20 cellular contexts compared by ENCODE assay signal in the genomic region with DNA sequence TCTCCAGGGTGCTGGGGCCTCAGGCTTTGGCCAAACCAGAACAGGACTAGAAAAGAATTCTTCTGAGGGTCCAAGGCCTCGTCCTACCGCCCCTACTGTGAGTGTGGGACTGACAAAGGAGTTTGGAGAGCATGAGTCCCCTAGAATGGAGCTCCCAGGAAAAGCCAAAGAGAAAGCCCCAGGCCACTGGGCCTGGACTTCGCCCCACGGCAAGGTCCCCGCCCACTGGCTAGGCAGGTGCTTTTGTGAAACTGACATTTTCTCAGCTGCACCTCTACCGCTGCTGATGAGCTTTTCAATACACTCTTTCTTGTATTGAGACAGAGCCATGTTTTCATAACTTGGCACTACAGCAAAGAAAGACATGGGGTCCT. TPM values are rescaled to one million over a fixed set of nuclear protein-coding genes. Genes with fewer than 3 reads are reported as not detected.
DNase-seq lines count a peak whose midpoint lies in the region; ATAC-seq, FAIRE-seq and TF ChIP-seq lines count a peak whose summit lies in the region.
"Had no signal": no experiment of that assay in that cellular context is flagged by ENCODE, and none has a peak within 500 bp of the region (broad histone marks: within the 10 kb centered on the region; RNA-seq: fewer than 3 reads in every experiment).

No MANE protein-coding gene starts in this region.

- H3K4me3 ChIP-seq in H7 (ENCODE audit: insufficient read depth, low read depth, low read length) (no peak overlapping the region), HepG2 (replicated peaks in 1 of 3; ENCODE audit: insufficient read depth in 1 of 3, low read depth in 2 of 3, low read length in 3 of 3) (no peak overlapping the region; a peak in 1 of 6 replicates), spleen (no peak overlapping the region), esophagus squamous epithelium (no peak overlapping the region)
- H3K4me3 ChIP-seq: GM23338, SK-N-MC had no signal

- H3K9ac ChIP-seq in HepG2 (ENCODE audit: insufficient read depth, low read depth, low read length) = no peak overlapping the region

- H3K36me3 ChIP-seq in H7 (replicated peaks; ENCODE audit: control insufficient read depth, insufficient read depth, low read length) (no peaks in the 10 kb centered on the region), HepG2 (replicated peaks in 1 of 2; ENCODE audit: control insufficient read depth in 1 of 2, insufficient read depth in 2 of 2, low read length in 2 of 2) (no peaks in the 10 kb centered on the region), spleen (no peaks in the 10 kb centered on the region), esophagus squamous epithelium (no peaks in the 10 kb centered on the region)

- peak; percentile 74 for ATAC-seq in HepG2
- ATAC-seq in GM18867 (IDR thresholded peaks at IDR 0.05; ENCODE audit: unreplicated experiment) = no peak
- ATAC-seq: Panc1, Right ventricle myocardium inferior had no signal

- H4K20me1 ChIP-seq in HepG2 (ENCODE audit: insufficient read depth, low read length) = no peaks in the 10 kb centered on the region

- no peak overlapping the region for H2AFZ ChIP-seq in HepG2 (ENCODE audit: low read length)
- H2AFZ ChIP-seq: GM23338 had no signal

- H3K4me1 ChIP-seq in HepG2 (ENCODE audit: insufficient read depth, low read length) = peaks cover 17% of the 10 kb centered on the region
- H3K4me1 ChIP-seq in spleen = no peaks in the 10 kb centered on the region
- no peaks in the 10 kb centered on the region for H3K4me1 ChIP-seq in esophagus squamous epithelium

- in situ Hi-C loops in HepG2 (cut with HindIII; ENCODE audit: extremely low pct_ligation_motif_present, low pct_unique_long_range_greater_than_20kb) = no loop called here

- TF ChIP-seq CTCF in HepG2 (CRISPR knock-in tag; IDR thresholded peaks at IDR 0.05) (no peak), spleen (IDR thresholded peaks at IDR 0.05 in 8 of 11, conservative IDR thresholded peaks at IDR 0.05 in 3 of 11) (no peak), esophagus squamous epithelium (IDR thresholded peaks at IDR 0.05) (no peak)

- no peak overlapping the region for H3K27ac ChIP-seq in HepG2 (ENCODE audit: extremely low read length, insufficient read depth, low read length)
- H3K27ac ChIP-seq in spleen = no peak overlapping the region
- no peak overlapping the region for H3K27ac ChIP-seq in esophagus squamous epithelium
- H3K27ac ChIP-seq: SK-N-MC had no signal

- FAIRE-seq in HepG2 (lab: Jason Lieb, UNC) = peak; percentile 32
- FAIRE-seq: GM12892 had no signal

- POLR2A ChIA-PET in HepG2 (lab: Yijun Ruan, JAX) = no interaction called here

- no peak for TF ChIP-seq EP300 in HepG2 (IDR thresholded peaks at IDR 0.05; ENCODE audit: low read depth in 2 of 2, low read length in 2 of 2)
- TF ChIP-seq EP300 in HepG2 (CRISPR knock-in tag; IDR thresholded peaks at IDR 0.05; ENCODE audit: borderline replicate concordance) = no peak

- TF ChIP-seq POLR2A in HepG2 (IDR thresholded peaks at IDR 0.05; ENCODE audit: insufficient read depth in 1 of 2, low read depth in 2 of 2, low read length in 2 of 2) (no peak), spleen (IDR thresholded peaks at IDR 0.05) (no peak), esophagus squamous epithelium (IDR thresholded peaks at IDR 0.05) (no peak)

- peak; percentile 55 for DNase-seq in H7
- peak; percentile 36 for DNase-seq in NCI-H526 treated with DMSO at 0.1 percent for 48 hours (lab: John Stamatoyannopoulos, UW)
- no peak for DNase-seq in HepG2 (ENCODE audit: low spot score)
- peak; percentile 38 for DNase-seq in spleen
- no peak for DNase-seq in esophagus squamous epithelium (lab: John Stamatoyannopoulos, UW)
- DNase-seq in cerebellum (ENCODE audit: low spot score) = no peak
- DNase-seq: C1 segment of cervical spinal cord, HFFc6, NCI-H1417 treated with DMSO at 0.1 percent for 48 hours, NCI-H2029, NCI-H2171, NCI-H446 treated with DMSO at 0.1 percent for 48 hours had no signal

- CTCF ChIA-PET in HepG2 (lab: Yijun Ruan, JAX; ENCODE audit: low intra/inter-chr PET ratio, low total read pairs) = no interaction called here

- no peaks in the 10 kb centered on the region for H3K79me2 ChIP-seq in HepG2 (ENCODE audit: insufficient read depth, low read length)

- TF ChIP-seq RAD21 in HepG2 (CRISPR knock-in tag; IDR thresholded peaks at IDR 0.05) = no peak

- 0% methylated on average over 6 of the region's 6 CpGs for WGBS in HepG2 (ENCODE audit: low lambda C conversion rate)
- 76 to 96% (median 86%) methylated on average over 6 of the region's 6 CpGs for WGBS in spleen, 5 donors
- 83% methylated on average over 1 of the region's 6 CpGs; no CpG with 5 or more reads in 1 of the 2 donors for WGBS in esophagus squamous epithelium, 2 donors

- BruUV-seq in HepG2 (replicated peaks; lab: Mats Ljungman, UMichigan) = no TSS peak

- H3K9me3 ChIP-seq in HepG2 (ENCODE audit: low read length) (no peaks in the 10 kb centered on the region), spleen (peaks cover 0 to 14% (median 0%) of the 10 kb centered on the region in 8 donors), esophagus squamous epithelium (peaks cover 0 to 5% (median 0%) of the 10 kb centered on the region in 3 donors)

- no peaks in the 10 kb centered on the region for H3K27me3 ChIP-seq in H7 (ENCODE audit: control insufficient read depth, insufficient read depth, low read length)
- H3K27me3 ChIP-seq in HepG2 (ENCODE audit: control insufficient read depth in 1 of 2, insufficient read depth in 2 of 2, low read length in 2 of 2) = peaks cover 2 to 18% of the 10 kb centered on the region in 2 experiments; a peak in 3 of 5 replicates
- peaks cover 0 to 64% (median 9%) of the 10 kb centered on the region in 7 donors for H3K27me3 ChIP-seq in spleen (replicated peaks in 1 of 7)
- peaks cover 0 to 82% (median 0%) of the 10 kb centered on the region in 4 donors for H3K27me3 ChIP-seq in esophagus squamous epithelium

- peak overlapping the region; percentile 46 for H3K4me2 ChIP-seq in HepG2 (ENCODE audit: low read depth, low read length)
- H3K4me2 ChIP-seq: GM23338 had no signal

- intact Hi-C loops in HepG2 (cut with micrococcal nuclease; ENCODE audit: unreplicated experiment) (no loop called here), spleen (cut with DNase I; ENCODE audit: low total_unique reads) (no loop called here), esophagus squamous epithelium (cut with DNase I) (no loop called here)

RNA-seq across cellular contexts. Expression of a gene that starts 9.7 kb away (rescaled TPM):
- 0.15 TPM in 1 of 2 replicates, not detected in the other for total RNA-seq in H7 (2014; rRNA removed; shearing (Covaris generic))
- total RNA-seq in HepG2 (2016; rRNA removed; fragmentation: Illumina TruSeq; extraction: Trizol) = not detected in 2 replicates
- total RNA-seq in HepG2 (2016; cell fraction: cytosol; rRNA removed; fragmentation: Illumina TruSeq; extraction: Trizol; ENCODE audit: low read depth) = not detected in 2 replicates
- total RNA-seq in HepG2 (2016; cell fraction: insoluble cytoplasmic fraction; rRNA removed; fragmentation: Illumina TruSeq; extraction: Trizol) = not detected in 2 replicates
- total RNA-seq in HepG2 (2016; cell fraction: membrane; rRNA removed; fragmentation: Illumina TruSeq; extraction: Trizol) = not detected in 2 replicates
- not detected in 2 replicates for total RNA-seq in HepG2 (2016; cell fraction: nucleus; rRNA removed; fragmentation: Illumina TruSeq; extraction: Trizol)
- not detected in 2 replicates for polyA plus RNA-seq in HepG2 (2011; rRNA removed)
- not detected in 2 replicates for polyA plus RNA-seq in HepG2 (2011; cell fraction: cytosol; rRNA removed)
- not detected in 2 replicates for polyA plus RNA-seq in HepG2 (2011; cell fraction: nucleus; rRNA removed)
- not detected in 2 replicates for polyA plus RNA-seq in HepG2 (2012)
- polyA plus RNA-seq in HepG2 (2016; cell fraction: cytosol; fragmentation: Illumina TruSeq; extraction: Trizol; ENCODE audit: low read depth) = not detected in 2 replicates
- polyA plus RNA-seq in HepG2 (2016; cell fraction: insoluble cytoplasmic fraction; fragmentation: Illumina TruSeq; extraction: Trizol; ENCODE audit: low read depth) = not detected in 2 replicates
- polyA plus RNA-seq in HepG2 (2016; cell fraction: membrane; fragmentation: Illumina TruSeq; extraction: Trizol; ENCODE audit: low read depth) = not detected in 2 replicates
- not detected in 2 replicates for polyA plus RNA-seq in HepG2 (2016; cell fraction: nucleus; fragmentation: Illumina TruSeq; extraction: Trizol; ENCODE audit: insufficient read depth, low read depth)
- not detected in 2 replicates for polyA minus RNA-seq in HepG2 (2011; rRNA and poly(A)+ RNA removed; ENCODE audit: low replicate concordance)
- polyA minus RNA-seq in HepG2 (2011; cell fraction: cytosol; rRNA and poly(A)+ RNA removed) = not detected in 2 replicates
- not detected in 2 replicates for polyA minus RNA-seq in HepG2 (2011; cell fraction: nucleus; rRNA and poly(A)+ RNA removed)
- not detected for total RNA-seq in spleen
- polyA plus RNA-seq in spleen = not detected
- not detected for total RNA-seq in esophagus squamous epithelium
- total RNA-seq in cerebellum = 6.5 TPM
- total RNA-seq: A673, Daoy, HFFc6, Right ventricle myocardium inferior had no signal
- polyA plus RNA-seq: GM23338 had no signal

RNA-seq across cellular contexts. Expression of a gene that starts 53.8 kb away (rescaled TPM):
- 11.8 and 15.9 TPM in 2 replicates for total RNA-seq in H7 (2014; rRNA removed; shearing (Covaris generic))
- total RNA-seq in HepG2 (2016; rRNA removed; fragmentation: Illumina TruSeq; extraction: Trizol) (not detected in 2 replicates), spleen (not detected), esophagus squamous epithelium (not detected), cerebellum (not detected)
- not detected in 2 replicates for total RNA-seq in HepG2 (2016; cell fraction: cytosol; rRNA removed; fragmentation: Illumina TruSeq; extraction: Trizol; ENCODE audit: low read depth)
- total RNA-seq in HepG2 (2016; cell fraction: insoluble cytoplasmic fraction; rRNA removed; fragmentation: Illumina TruSeq; extraction: Trizol) = not detected in 2 replicates
- not detected in 2 replicates for total RNA-seq in HepG2 (2016; cell fraction: membrane; rRNA removed; fragmentation: Illumina TruSeq; extraction: Trizol)
- total RNA-seq in HepG2 (2016; cell fraction: nucleus; rRNA removed; fragmentation: Illumina TruSeq; extraction: Trizol) = not detected in 2 replicates
- polyA plus RNA-seq in HepG2 (2011; rRNA removed) (not detected in 2 replicates), spleen (not detected)
- not detected in 2 replicates for polyA plus RNA-seq in HepG2 (2011; cell fraction: cytosol; rRNA removed)
- not detected in 2 replicates for polyA plus RNA-seq in HepG2 (2011; cell fraction: nucleus; rRNA removed)
- polyA plus RNA-seq in HepG2 (2012) = not detected in 2 replicates
- not detected in 2 replicates for polyA plus RNA-seq in HepG2 (2016; cell fraction: cytosol; fragmentation: Illumina TruSeq; extraction: Trizol; ENCODE audit: low read depth)
- not detected in 2 replicates for polyA plus RNA-seq in HepG2 (2016; cell fraction: insoluble cytoplasmic fraction; fragmentation: Illumina TruSeq; extraction: Trizol; ENCODE audit: low read depth)
- not detected in 2 replicates for polyA plus RNA-seq in HepG2 (2016; cell fraction: membrane; fragmentation: Illumina TruSeq; extraction: Trizol; ENCODE audit: low read depth)
- polyA plus RNA-seq in HepG2 (2016; cell fraction: nucleus; fragmentation: Illumina TruSeq; extraction: Trizol; ENCODE audit: insufficient read depth, low read depth) = not detected in 2 replicates
- polyA minus RNA-seq in HepG2 (2011; rRNA and poly(A)+ RNA removed; ENCODE audit: low replicate concordance) = not detected in 2 replicates
- polyA minus RNA-seq in HepG2 (2011; cell fraction: cytosol; rRNA and poly(A)+ RNA removed) = not detected in 2 replicates
- not detected in 2 replicates for polyA minus RNA-seq in HepG2 (2011; cell fraction: nucleus; rRNA and poly(A)+ RNA removed)
- total RNA-seq: A673, Daoy, HFFc6, Right ventricle myocardium inferior had no signal

Comparison
In these comparisons a context has a peak if more than half of its experiments do, and no peak if none do; other contexts are left out.
1. DNase-seq: peak in H7 (single experiment), NCI-H526 treated with DMSO at 0.1 percent for 48 hours (single experiment) and spleen (single experiment); none in HepG2 (single experiment), esophagus squamous epithelium (single experiment) and cerebellum (single experiment).
2. RNA of a gene that starts 53.8 kb away (total RNA-seq): 11.8 to 15.9 TPM in H7; not detected in HepG2, not detected in spleen, not detected in esophagus squamous epithelium and not detected in cerebellum (single experiment); every median in the first group is over 10 times any median in the second.